1 cellular context compared by ENCODE assay signal in the genomic region with DNA sequence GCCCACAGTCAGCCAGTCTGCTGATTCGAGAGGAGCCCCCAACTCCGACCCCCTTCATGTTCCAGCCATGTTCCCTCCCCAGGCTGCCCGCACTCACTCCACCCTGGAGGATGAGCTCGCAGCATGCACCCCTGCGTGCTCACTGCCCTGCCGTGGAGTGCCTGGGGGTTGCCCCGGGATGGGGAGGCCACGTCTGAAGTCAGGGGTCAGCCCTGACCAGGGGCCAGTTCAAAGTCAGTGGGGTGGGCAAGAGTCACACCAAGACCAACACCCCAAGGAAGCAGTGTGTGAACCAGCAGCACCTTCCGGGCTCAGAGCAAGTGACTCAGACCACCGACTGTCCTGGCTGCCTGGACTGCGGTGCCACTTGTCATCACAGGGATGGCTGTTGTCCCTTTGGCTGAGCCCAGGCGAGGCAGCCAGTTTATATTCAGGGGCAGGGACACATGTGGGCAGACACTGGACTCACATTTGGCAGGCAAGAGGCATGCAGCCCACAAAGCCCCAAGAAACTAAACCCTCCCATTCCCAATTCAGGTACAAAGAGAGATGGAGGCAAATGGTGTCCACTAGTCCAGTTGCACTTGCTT.
TF ChIP-seq lines count a peak whose summit lies in the region.

No MANE protein-coding gene starts in this region.

TF ChIP-seq in HepG2, 621 proteins besides CTCF, POLR2A, EP300 and RAD21 (continued from another document):
- TF ChIP-seq ZNF230 (CRISPR knock-in tag; IDR thresholded peaks at IDR 0.05) (no peak), PBX2 (CRISPR knock-in tag; IDR thresholded peaks at IDR 0.05) (no peak), NFIC (IDR thresholded peaks at IDR 0.05; ENCODE audit: low read length) (no peak), ZNF703 (CRISPR knock-in tag; IDR thresholded peaks at IDR 0.05; ENCODE audit: borderline replicate concordance) (no peak), SMAD9 (CRISPR knock-in tag; IDR thresholded peaks at IDR 0.05) (no peak)
- TF ChIP-seq, protein P1, sequence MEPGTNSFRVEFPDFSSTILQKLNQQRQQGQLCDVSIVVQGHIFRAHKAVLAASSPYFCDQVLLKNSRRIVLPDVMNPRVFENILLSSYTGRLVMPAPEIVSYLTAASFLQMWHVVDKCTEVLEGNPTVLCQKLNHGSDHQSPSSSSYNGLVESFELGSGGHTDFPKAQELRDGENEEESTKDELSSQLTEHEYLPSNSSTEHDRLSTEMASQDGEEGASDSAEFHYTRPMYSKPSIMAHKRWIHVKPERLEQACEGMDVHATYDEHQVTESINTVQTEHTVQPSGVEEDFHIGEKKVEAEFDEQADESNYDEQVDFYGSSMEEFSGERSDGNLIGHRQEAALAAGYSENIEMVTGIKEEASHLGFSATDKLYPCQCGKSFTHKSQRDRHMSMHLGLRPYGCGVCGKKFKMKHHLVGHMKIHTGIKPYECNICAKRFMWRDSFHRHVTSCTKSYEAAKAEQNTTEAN (CRISPR knock-in tag; conservative IDR thresholded peaks at IDR 0.05): no peak
TF ChIP-seq in HepG2: peak in this region for 0.
